ENCODE assay signal across 14 cellular contexts in genomic region chr6:47094351-47094925, GRCh38. TPM values are rescaled to one million over a fixed set of nuclear protein-coding genes. Genes with fewer than 3 reads are reported as not detected.
DNase-seq lines count a peak whose midpoint lies in the region; ATAC-seq, FAIRE-seq and TF ChIP-seq lines count a peak whose summit lies in the region.
"Had no signal": no experiment of that assay in that cellular context is flagged by ENCODE, and none has a peak within 500 bp of the region (broad histone marks: within the 10 kb centered on the region; RNA-seq: fewer than 3 reads in every experiment).

No MANE protein-coding gene starts in this region.

- no peaks in the 10 kb centered on the region for H3K36me3 ChIP-seq in kidney (ENCODE audit: control insufficient read depth in 1 of 2, insufficient read depth in 2 of 2, low read length in 2 of 2)
- no peaks in the 10 kb centered on the region for H3K36me3 ChIP-seq in upper lobe of right lung
- H3K36me3 ChIP-seq: breast epithelium, thoracic aorta had no signal

- peak; percentile 79 for DNase-seq in M059J (ENCODE audit: low read depth)
- peak; percentile 31 to 91 for DNase-seq in T47D (ENCODE audit: low read depth in 1 of 2, low spot score in 1 of 2)
- no peak for DNase-seq in kidney
- DNase-seq in upper lobe of right lung, result no peak
- no peak for DNase-seq in NCI-H1105 (lab: John Stamatoyannopoulos, UW)
- DNase-seq in SKM-1 (lab: John Stamatoyannopoulos, UW; ENCODE audit: unreplicated experiment), result no peak
- DNase-seq: naive thymus-derived CD8-positive, alpha-beta T cell; NCI-H1694 treated with DMSO at 0.1 percent for 48 hours had no signal

- H3K4me3 ChIP-seq in kidney (ENCODE audit: low read length in 2 of 2) (no peak overlapping the region), upper lobe of right lung (no peak overlapping the region)
- H3K4me3 ChIP-seq: breast epithelium, thoracic aorta had no signal

- H3K27ac ChIP-seq in kidney (ENCODE audit: low read depth in 2 of 2, low read length in 2 of 2) (no peak overlapping the region), upper lobe of right lung (no peak overlapping the region)
- H3K27ac ChIP-seq: breast epithelium, thoracic aorta had no signal

- TF ChIP-seq CTCF in kidney (IDR thresholded peaks at IDR 0.05; ENCODE audit: borderline replicate concordance, extremely low read depth, insufficient read depth) (peak; percentile 22), upper lobe of right lung (IDR thresholded peaks at IDR 0.05) (no peak)

- ATAC-seq in upper lobe of right lung, result peak; percentile 51
- ATAC-seq in GM19463 (IDR thresholded peaks at IDR 0.05; ENCODE audit: unreplicated experiment), result no peak
- ATAC-seq in GM21723 (IDR thresholded peaks at IDR 0.05; ENCODE audit: unreplicated experiment), result no peak
- ATAC-seq: activated T-helper 17 cell treated with anti-CD3 and anti-CD28 coated beads, Interleukin-2, amount 50 U/mL, for 72 hours; naive thymus-derived CD8-positive, alpha-beta T cell had no signal

- no peak overlapping the region for H3K9ac ChIP-seq in kidney (ENCODE audit: low read length in 2 of 2)

- intact Hi-C loops in kidney (cut with DNase I) (no loop called here), upper lobe of right lung (cut with DNase I) (no loop called here)

- H3K27me3 ChIP-seq in upper lobe of right lung, result no peaks in the 10 kb centered on the region
- H3K27me3 ChIP-seq: breast epithelium had no signal

- in situ Hi-C loops in T47D (cut with HindIII; ENCODE audit: low pct_unique_long_range_greater_than_20kb, low sequenced_read_pairs), result no loop called here

- FAIRE-seq in kidney (lab: Jason Lieb, UNC), result no peak

- H3K4me1 ChIP-seq in kidney (ENCODE audit: control insufficient read depth in 1 of 2, insufficient read depth in 1 of 2, low read depth in 1 of 2, low read length in 2 of 2), result peaks cover 2 to 13% of the 10 kb centered on the region in 2 donors
- peaks cover 21% of the 10 kb centered on the region for H3K4me1 ChIP-seq in upper lobe of right lung

- no peaks in the 10 kb centered on the region for H3K9me3 ChIP-seq in kidney (ENCODE audit: control insufficient read depth in 1 of 2, low read length in 2 of 2)
- H3K9me3 ChIP-seq in upper lobe of right lung, result no peaks in the 10 kb centered on the region
- H3K9me3 ChIP-seq: breast epithelium, thoracic aorta had no signal

RNA-seq across cellular contexts. Expression of gene ADGRF1, which starts 52.3 kb away (rescaled TPM):
- 37.3 and 38.1 TPM in 2 replicates for total RNA-seq in M059J (2014; rRNA removed; shearing (Covaris generic))
- total RNA-seq in kidney, result 58.8 TPM
- 28.6 TPM for polyA plus RNA-seq in kidney (ENCODE audit: insufficient read depth, low read depth, low replicate concordance)
- 12.9 TPM for total RNA-seq in upper lobe of right lung
- total RNA-seq: activated T-helper 17 cell treated with anti-CD3 and anti-CD28 coated beads, Interleukin-2, amount 50 U/mL, for 72 hours; naive thymus-derived CD8-positive, alpha-beta T cell; skeletal muscle tissue; thoracic aorta had no signal
- polyA plus RNA-seq: naive thymus-derived CD8-positive, alpha-beta T cell had no signal

Comparison
In these comparisons a context has a peak if more than half of its experiments do, and no peak if none do; other contexts are left out.
1. DNase-seq: peak in M059J (single experiment) and T47D (2 of 2); none in kidney (single experiment), upper lobe of right lung (single experiment), NCI-H1105 (single experiment) and SKM-1 (single experiment).